9 cellular contexts compared by ENCODE assay signal in genomic region chr11:10622957-10623787, GRCh38. TPM values are rescaled to one million over a fixed set of nuclear protein-coding genes. Genes with fewer than 3 reads are reported as not detected.
A peak's percentile ranks its signal among the peaks of the same experiment; 100 is the strongest.
DNase-seq lines count a peak whose midpoint lies in the region; ATAC-seq, FAIRE-seq and TF ChIP-seq lines count a peak whose summit lies in the region.
"Had no signal": no experiment of that assay in that cellular context is flagged by ENCODE, and none has a peak within 500 bp of the region (broad histone marks: within the 10 kb centered on the region; RNA-seq: fewer than 3 reads in every experiment).

No MANE protein-coding gene starts in this region.

- H3K79me2 ChIP-seq in HepG2 (ENCODE audit: insufficient read depth, low read length) = no peaks in the 10 kb centered on the region

- WGBS in liver = 75% methylated on average over 12 of the region's 12 CpGs
- WGBS in HepG2 (ENCODE audit: low lambda C conversion rate) = 20% methylated on average over 12 of the region's 12 CpGs

- H3K27me3 ChIP-seq in liver (ENCODE audit: control insufficient read depth in 4 of 4, insufficient read depth in 4 of 4, low read length in 3 of 4) (no peaks in the 10 kb centered on the region), HepG2 (ENCODE audit: control insufficient read depth in 1 of 2, insufficient read depth in 2 of 2, low read length in 2 of 2) (peaks cover 10 to 25% of the 10 kb centered on the region in 2 experiments), lower lobe of right lung (ENCODE audit: low read depth) (no peaks in the 10 kb centered on the region), vagina (no peaks in the 10 kb centered on the region)

- H2AFZ ChIP-seq in HepG2 (ENCODE audit: low read length) = no peak overlapping the region

- no peak overlapping the region for H3K9ac ChIP-seq in liver (ENCODE audit: low read depth in 1 of 2, low read length in 2 of 2)
- H3K9ac ChIP-seq in HepG2 (ENCODE audit: insufficient read depth, low read depth, low read length) = no peak overlapping the region

- peak; percentile 18 to 55 for TF ChIP-seq RAD21 in liver (IDR thresholded peaks at IDR 0.05)
- no peak for TF ChIP-seq RAD21 in HepG2 (CRISPR knock-in tag; IDR thresholded peaks at IDR 0.05)

- no peak overlapping the region for H3K4me2 ChIP-seq in HepG2 (ENCODE audit: low read depth, low read length)

- no peak for TF ChIP-seq EP300 in HepG2 (IDR thresholded peaks at IDR 0.05; ENCODE audit: low read depth in 2 of 2, low read length in 2 of 2)
- TF ChIP-seq EP300 in HepG2 (CRISPR knock-in tag; IDR thresholded peaks at IDR 0.05; ENCODE audit: borderline replicate concordance) = no peak

- POLR2A ChIA-PET in HepG2 (lab: Yijun Ruan, JAX) = no interaction called here

- H3K9me3 ChIP-seq in liver (ENCODE audit: control insufficient read depth in 4 of 4, low read length in 3 of 4) = no peaks in the 10 kb centered on the region
- H3K9me3 ChIP-seq in HepG2 (ENCODE audit: low read length) = no peaks in the 10 kb centered on the region
- H3K9me3 ChIP-seq in lower lobe of right lung = no peaks in the 10 kb centered on the region
- no peaks in the 10 kb centered on the region for H3K9me3 ChIP-seq in vagina

- peaks cover 0 to 5% (median 2%) of the 10 kb centered on the region in 4 donors for H3K4me1 ChIP-seq in liver (ENCODE audit: control insufficient read depth in 4 of 4, insufficient read depth in 4 of 4, low read length in 3 of 4)
- no peaks in the 10 kb centered on the region for H3K4me1 ChIP-seq in HepG2 (ENCODE audit: insufficient read depth, low read length)
- H3K4me1 ChIP-seq in lower lobe of right lung = peaks cover 37% of the 10 kb centered on the region
- H3K4me1 ChIP-seq in vagina = peaks cover 26% of the 10 kb centered on the region

- peaks cover 0 to 8% of the 10 kb centered on the region in 2 donors for H3K36me3 Mint-ChIP-seq in activated naive CD4-positive, alpha-beta T cell treated with anti-CD3 and anti-CD28 coated beads, Interleukin-2, amount 50 U/mL, for 72 hours

- H3K4me3 ChIP-seq in liver (ENCODE audit: low read depth in 1 of 3, low read length in 3 of 3) (no peak overlapping the region), HepG2 (replicated peaks in 1 of 3; ENCODE audit: insufficient read depth in 1 of 3, low read depth in 2 of 3, low read length in 3 of 3) (no peak overlapping the region), lower lobe of right lung (no peak overlapping the region), vagina (no peak overlapping the region)

- CTCF ChIA-PET in HepG2 (lab: Yijun Ruan, JAX; ENCODE audit: low intra/inter-chr PET ratio, low total read pairs) = interaction anchor here (2.0 kb wide), 1 partner anchor 113 kb away, joined by 21 read pairs; no protein-coding TSS in a partner anchor

- intact Hi-C loops in HepG2 (cut with micrococcal nuclease; ENCODE audit: unreplicated experiment) = no loop called here
- intact Hi-C loops in lower lobe of right lung (cut with DNase I) = no loop called here
- intact Hi-C loops in vagina (cut with DNase I) = loop anchor here (10.0 kb wide), 1 partner anchor 112 kb away; no protein-coding TSS in a partner anchor

- no peak for DNase-seq in HepG2 (ENCODE audit: low spot score)
- no peak for DNase-seq in activated naive CD4-positive, alpha-beta T cell treated with anti-CD3 and anti-CD28 coated beads, Interleukin-2, amount 50 U/mL, for 72 hours (ENCODE audit: low spot score in 2 of 2)
- DNase-seq in lower lobe of right lung = no peak
- peak in 1 of 2 donors; percentile 70 for DNase-seq in vagina (ENCODE audit: extremely low spot score in 2 of 2)
- DNase-seq in DMS79 (lab: John Stamatoyannopoulos, UW) = no peak
- DNase-seq in NCI-H345 (lab: John Stamatoyannopoulos, UW) = no peak
- DNase-seq: NCI-H2107 had no signal

- H3K9me3 Mint-ChIP-seq in activated naive CD4-positive, alpha-beta T cell treated with anti-CD3 and anti-CD28 coated beads, Interleukin-2, amount 50 U/mL, for 72 hours = no peaks in the 10 kb centered on the region

- H4K20me1 ChIP-seq in HepG2 (ENCODE audit: insufficient read depth, low read length) = no peaks in the 10 kb centered on the region

- TF ChIP-seq POLR2A in HepG2 (IDR thresholded peaks at IDR 0.05; ENCODE audit: insufficient read depth in 1 of 2, low read depth in 2 of 2, low read length in 2 of 2) = no peak
- no peak for TF ChIP-seq POLR2A in vagina (IDR thresholded peaks at IDR 0.05)

- H3K36me3 ChIP-seq in liver (ENCODE audit: control insufficient read depth in 4 of 4, insufficient read depth in 3 of 4, low read depth in 1 of 4, low read length in 3 of 4) = no peaks in the 10 kb centered on the region
- no peaks in the 10 kb centered on the region for H3K36me3 ChIP-seq in HepG2 (replicated peaks in 1 of 2; ENCODE audit: control insufficient read depth in 1 of 2, insufficient read depth in 2 of 2, low read length in 2 of 2)
- H3K36me3 ChIP-seq in lower lobe of right lung = no peaks in the 10 kb centered on the region
- no peaks in the 10 kb centered on the region for H3K36me3 ChIP-seq in vagina

- in situ Hi-C loops in HepG2 (cut with HindIII; ENCODE audit: extremely low pct_ligation_motif_present, low pct_unique_long_range_greater_than_20kb) = loop anchor here (5.0 to 10.0 kb wide), 2 partner anchors 114 to 218 kb away; no protein-coding TSS in a partner anchor

- no peak for ATAC-seq in HepG2
- ATAC-seq in activated naive CD4-positive, alpha-beta T cell treated with anti-CD3 and anti-CD28 coated beads, Interleukin-2, amount 50 U/mL, for 72 hours = peak in 1 of 2 donors; percentile 31
- peak; percentile 47 to 64 for ATAC-seq in lower lobe of right lung
- no peak for ATAC-seq in HG03432 (IDR thresholded peaks at IDR 0.05; ENCODE audit: unreplicated experiment)

- H3K27ac ChIP-seq in liver (ENCODE audit: low read depth in 1 of 2, low read length in 2 of 2) (peak overlapping the region in 1 of 2 donors; percentile 43), HepG2 (ENCODE audit: extremely low read length, insufficient read depth, low read length) (no peak overlapping the region), lower lobe of right lung (peak overlapping the region; percentile 65), vagina (peak overlapping the region; percentile 15)

- no TSS peak for BruUV-seq in HepG2 (replicated peaks; lab: Mats Ljungman, UMichigan)

- no peak for TF ChIP-seq CTCF in liver (IDR thresholded peaks at IDR 0.05; ENCODE audit: low read depth, low read length, missing input control)
- TF ChIP-seq CTCF in HepG2 (CRISPR knock-in tag; IDR thresholded peaks at IDR 0.05) = no peak
- no peak for TF ChIP-seq CTCF in lower lobe of right lung (IDR thresholded peaks at IDR 0.05)
- no peak for TF ChIP-seq CTCF in vagina (IDR thresholded peaks at IDR 0.05)

- FAIRE-seq in HepG2 (lab: Jason Lieb, UNC) = no peak

- peak overlapping the region; percentile 85 to 96 for H3K27ac Mint-ChIP-seq in activated naive CD4-positive, alpha-beta T cell treated with anti-CD3 and anti-CD28 coated beads, Interleukin-2, amount 50 U/mL, for 72 hours

TF ChIP-seq in liver, 16 proteins besides CTCF, POLR2A, EP300 and RAD21:
- TF ChIP-seq EGR1 (IDR thresholded peaks at IDR 0.05; ENCODE audit: low read depth in 2 of 2) (peak in 1 of 2 donors; percentile 46), JUND (IDR thresholded peaks at IDR 0.05) (no peak), FOXA2 (IDR thresholded peaks at IDR 0.05) (no peak), SP1 (IDR thresholded peaks at IDR 0.05) (no peak)

TF ChIP-seq in HepG2, 621 proteins besides CTCF, POLR2A, EP300 and RAD21 (continues in another document):
- TF ChIP-seq GABPA (IDR thresholded peaks at IDR 0.05; ENCODE audit: low read depth, low read length) (no peak), GABPA (CRISPR knock-in tag; IDR thresholded peaks at IDR 0.05; ENCODE audit: low read depth) (no peak)

RNA-seq across cellular contexts. Expression of gene LYVE1, which starts 54.7 kb away (rescaled TPM):
- 10 to 100 TPM; 22.6 to 34.1 TPM for total RNA-seq in liver
- 10 to 100 TPM; 11.3 to 46.7 TPM for polyA plus RNA-seq in liver
- total RNA-seq in HepG2 (2016; rRNA removed; fragmentation: Illumina TruSeq; extraction: Trizol) = 0.81 and 1.4 TPM in 2 replicates
- 0.09 and 0.10 TPM in 2 replicates for total RNA-seq in HepG2 (2016; cell fraction: cytosol; rRNA removed; fragmentation: Illumina TruSeq; extraction: Trizol; ENCODE audit: low read depth)
- 0.65 and 1.3 TPM in 2 replicates for total RNA-seq in HepG2 (2016; cell fraction: insoluble cytoplasmic fraction; rRNA removed; fragmentation: Illumina TruSeq; extraction: Trizol)
- 0.34 TPM in 2 replicates for total RNA-seq in HepG2 (2016; cell fraction: membrane; rRNA removed; fragmentation: Illumina TruSeq; extraction: Trizol)
- 1.4 and 1.7 TPM in 2 replicates for total RNA-seq in HepG2 (2016; cell fraction: nucleus; rRNA removed; fragmentation: Illumina TruSeq; extraction: Trizol)
- polyA plus RNA-seq in HepG2 (2011; rRNA removed) = 0.82 and 1.2 TPM in 2 replicates
- polyA plus RNA-seq in HepG2 (2011; cell fraction: cytosol; rRNA removed) = 0.48 and 0.72 TPM in 2 replicates
- 0.32 and 0.35 TPM in 2 replicates for polyA plus RNA-seq in HepG2 (2011; cell fraction: nucleus; rRNA removed)
- polyA plus RNA-seq in HepG2 (2012) = 0.11 and 0.16 TPM in 2 replicates
- polyA plus RNA-seq in HepG2 (2016; cell fraction: cytosol; fragmentation: Illumina TruSeq; extraction: Trizol; ENCODE audit: low read depth) = 0.08 and 0.14 TPM in 2 replicates
- 0.72 and 0.82 TPM in 2 replicates for polyA plus RNA-seq in HepG2 (2016; cell fraction: insoluble cytoplasmic fraction; fragmentation: Illumina TruSeq; extraction: Trizol; ENCODE audit: low read depth)
- polyA plus RNA-seq in HepG2 (2016; cell fraction: membrane; fragmentation: Illumina TruSeq; extraction: Trizol; ENCODE audit: low read depth) = 0.19 and 0.28 TPM in 2 replicates
- polyA plus RNA-seq in HepG2 (2016; cell fraction: nucleus; fragmentation: Illumina TruSeq; extraction: Trizol; ENCODE audit: insufficient read depth, low read depth) = 1.2 and 3.0 TPM in 2 replicates
- polyA minus RNA-seq in HepG2 (2011; rRNA and poly(A)+ RNA removed; ENCODE audit: low replicate concordance) = 0.04 TPM in 1 of 2 replicates, not detected in the other
- polyA minus RNA-seq in HepG2 (2011; cell fraction: cytosol; rRNA and poly(A)+ RNA removed) = 0.69 TPM in 1 of 2 replicates, not detected in the other
- 0.26 TPM in 1 of 2 replicates, not detected in the other for polyA minus RNA-seq in HepG2 (2011; cell fraction: nucleus; rRNA and poly(A)+ RNA removed)
- total RNA-seq in activated naive CD4-positive, alpha-beta T cell treated with anti-CD3 and anti-CD28 coated beads, Interleukin-2, amount 50 U/mL, for 72 hours = not detected
- total RNA-seq in lower lobe of right lung = 95.2 TPM
- 62.9 TPM for total RNA-seq in vagina

Comparison
In these comparisons a context has a peak if more than half of its experiments do, and no peak if none do; other contexts are left out.
1. RNA of gene LYVE1, which starts 54.7 kb away (total RNA-seq): 95.2 TPM in lower lobe of right lung (single experiment), 62.9 TPM in vagina (single experiment) and 22.6 to 34.1 TPM in liver; 0.09 to 1.7 TPM in HepG2 and not detected in activated naive CD4-positive, alpha-beta T cell treated with anti-CD3 and anti-CD28 coated beads, Interleukin-2, amount 50 U/mL, for 72 hours; every median in the first group is over 4 times any median in the second.
2. ATAC-seq: peak in lower lobe of right lung (2 of 2); none in HepG2 (single experiment) and HG03432 (single experiment).